In the genomic region with DNA sequence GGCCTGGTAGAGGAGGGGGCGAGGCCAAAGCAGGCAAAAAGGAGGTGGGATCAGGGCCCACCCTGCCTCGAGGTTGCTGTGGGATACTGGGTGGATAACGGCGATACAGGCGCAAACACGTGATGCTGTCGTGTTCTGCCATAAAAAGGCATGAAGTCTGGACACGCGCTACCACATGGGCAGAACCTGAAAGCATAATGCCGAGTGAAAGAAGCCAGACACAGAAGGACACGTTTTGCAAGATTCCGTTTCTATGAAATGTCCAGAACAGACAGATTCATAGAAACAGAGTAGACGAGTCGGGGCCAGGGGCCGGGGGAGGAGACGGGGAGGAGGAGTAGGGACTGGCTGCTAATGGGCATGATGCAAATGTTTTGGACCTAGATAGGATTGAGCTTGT, we compare ENCODE assay signal across 22 cellular contexts. TPM values are rescaled to one million over a fixed set of nuclear protein-coding genes. Genes with fewer than 3 reads are reported as not detected.
DNase-seq lines count a peak whose midpoint lies in the region; ATAC-seq and TF ChIP-seq lines count a peak whose summit lies in the region.
"Had no signal": no experiment of that assay in that cellular context is flagged by ENCODE, and none has a peak within 500 bp of the region (broad histone marks: within the 10 kb centered on the region; RNA-seq: fewer than 3 reads in every experiment).

No MANE protein-coding gene starts in this region.

- no peak overlapping the region for H3K4me3 ChIP-seq in fibroblast of pulmonary artery (replicated peaks; ENCODE audit: low read depth, low read length)
- H3K4me3 ChIP-seq: GM23248, HAP-1 had no signal

- DNase-seq in natural killer cell treated with Interleukin-12 subunit alpha and Interleukin-12 subunit beta and Interleukin-15 and Interleukin-18, amount 100 ng/mL, for 72 hours (ENCODE audit: low spot score), result peak; percentile 18
- DNase-seq in natural killer cell (no peak), fibroblast of pulmonary artery (ENCODE audit: low read depth) (peak; percentile 27), mucosa of gallbladder (ENCODE audit: low spot score) (peak; percentile 40), midbrain (lab: John Stamatoyannopoulos, UW) (no peak), NCI-H446 treated with DMSO at 0.1 percent for 48 hours (lab: John Stamatoyannopoulos, UW) (no peak), endothelial cell (ENCODE audit: low spot score) (no peak)
- DNase-seq: CD4-positive, alpha-beta T cell; COR-L47; DMS79 treated with DMSO at 0.1 percent for 48 hours; GM23248; KG1; NCI-H1092 treated with DMSO at 0.1 percent for 48 hours; NCI-H146; NCI-H2029; NCI-H2227 treated with DMSO at 0.1 percent for 48 hours; NCI-H510A treated with DMSO at 0.1 percent for 48 hours; NCI-H748 treated with DMSO at 0.1 percent for 48 hours; NK-92 treated with Interleukin-12 subunit alpha and Interleukin-12 subunit beta, amount 100 ng/mL, for 24 hours had no signal

- no peak for TF ChIP-seq CTCF in natural killer cell (IDR thresholded peaks at IDR 0.05)
- no peak for TF ChIP-seq CTCF in fibroblast of pulmonary artery (IDR thresholded peaks at IDR 0.05; ENCODE audit: low read length, missing control alignments)
- TF ChIP-seq CTCF in endothelial cell (IDR thresholded peaks at IDR 0.05; ENCODE audit: unreplicated experiment), result no peak

- ATAC-seq in natural killer cell treated with Interleukin-12 subunit alpha and Interleukin-12 subunit beta and Interleukin-15 and Interleukin-18, amount 100 ng/mL, for 72 hours, result no peak
- no peak for ATAC-seq in natural killer cell
- ATAC-seq in GM21723 (IDR thresholded peaks at IDR 0.05; ENCODE audit: unreplicated experiment), result no peak
- ATAC-seq: HepG2 had no signal

- peaks cover 0 to 8% of the 10 kb centered on the region in 2 donors for H3K4me1 Mint-ChIP-seq in natural killer cell treated with Interleukin-12 subunit alpha and Interleukin-12 subunit beta and Interleukin-15 and Interleukin-18, amount 100 ng/mL, for 72 hours (ENCODE audit: low read depth in 2 of 2)
- H3K4me1 Mint-ChIP-seq in natural killer cell, result peaks cover 0 to 4% of the 10 kb centered on the region in 2 donors
- peaks cover 5% of the 10 kb centered on the region for H3K4me1 Mint-ChIP-seq in endothelial cell (ENCODE audit: unreplicated experiment)

- H3K9me3 Mint-ChIP-seq in natural killer cell treated with Interleukin-12 subunit alpha and Interleukin-12 subunit beta and Interleukin-15 and Interleukin-18, amount 100 ng/mL, for 72 hours, result peaks cover 7% of the 10 kb centered on the region
- no peaks in the 10 kb centered on the region for H3K9me3 Mint-ChIP-seq in natural killer cell
- H3K9me3 Mint-ChIP-seq in endothelial cell (ENCODE audit: unreplicated experiment), result no peaks in the 10 kb centered on the region
- H3K9me3 Mint-ChIP-seq: CD4-positive, alpha-beta T cell had no signal

- peaks cover 7% of the 10 kb centered on the region for H3K36me3 Mint-ChIP-seq in natural killer cell treated with Interleukin-12 subunit alpha and Interleukin-12 subunit beta and Interleukin-15 and Interleukin-18, amount 100 ng/mL, for 72 hours
- no peaks in the 10 kb centered on the region for H3K36me3 Mint-ChIP-seq in natural killer cell
- no peaks in the 10 kb centered on the region for H3K36me3 Mint-ChIP-seq in endothelial cell (ENCODE audit: low read depth, unreplicated experiment)

- intact Hi-C loops in natural killer cell (cut with micrococcal nuclease), result no loop called here

- no peak overlapping the region for H3K27ac Mint-ChIP-seq in natural killer cell treated with Interleukin-12 subunit alpha and Interleukin-12 subunit beta and Interleukin-15 and Interleukin-18, amount 100 ng/mL, for 72 hours
- H3K27ac Mint-ChIP-seq in natural killer cell (no peak overlapping the region), endothelial cell (ENCODE audit: unreplicated experiment) (no peak overlapping the region)
- H3K27ac Mint-ChIP-seq: CD4-positive, alpha-beta T cell had no signal

- H3K4me3 Mint-ChIP-seq in natural killer cell treated with Interleukin-12 subunit alpha and Interleukin-12 subunit beta and Interleukin-15 and Interleukin-18, amount 100 ng/mL, for 72 hours, result no peak overlapping the region
- no peak overlapping the region for H3K4me3 Mint-ChIP-seq in natural killer cell
- H3K4me3 Mint-ChIP-seq in endothelial cell (ENCODE audit: unreplicated experiment), result no peak overlapping the region
- H3K4me3 Mint-ChIP-seq: CD4-positive, alpha-beta T cell had no signal

- H3K27me3 Mint-ChIP-seq in natural killer cell treated with Interleukin-12 subunit alpha and Interleukin-12 subunit beta and Interleukin-15 and Interleukin-18, amount 100 ng/mL, for 72 hours, result no peaks in the 10 kb centered on the region
- H3K27me3 Mint-ChIP-seq in natural killer cell (ENCODE audit: low read depth in 2 of 2), result peaks cover 0 to 5% of the 10 kb centered on the region in 2 donors
- H3K27me3 Mint-ChIP-seq in endothelial cell (ENCODE audit: unreplicated experiment), result peaks cover 11% of the 10 kb centered on the region

RNA-seq across cellular contexts. Expression of a gene that starts 43.5 kb away (rescaled TPM):
- total RNA-seq in natural killer cell treated with Interleukin-12 subunit alpha and Interleukin-12 subunit beta and Interleukin-15 and Interleukin-18, amount 100 ng/mL, for 72 hours, result 10 to 100 TPM; 28.5 to 43.9 TPM
- total RNA-seq in natural killer cell (10 to 100 TPM; 37.9 to 64.9 (median 45.2) TPM), mucosa of gallbladder (56.4 TPM), endothelial cell (ENCODE audit: unreplicated experiment) (46.5 TPM)

RNA-seq across cellular contexts. Expression of a gene that starts 59.8 kb away (rescaled TPM):
- 1 to 10 TPM; 3.3 to 3.6 TPM for total RNA-seq in natural killer cell treated with Interleukin-12 subunit alpha and Interleukin-12 subunit beta and Interleukin-15 and Interleukin-18, amount 100 ng/mL, for 72 hours
- total RNA-seq in natural killer cell (10 to 100 TPM in 2 of 3 donors, 1 to 10 TPM in 1; 7.9 to 17.7 (median 12.1) TPM), mucosa of gallbladder (15.5 TPM), endothelial cell (ENCODE audit: unreplicated experiment) (5.5 TPM)

Comparison
In these comparisons a context has a peak if more than half of its experiments do, and no peak if none do; other contexts are left out.
1. DNase-seq: peak in natural killer cell treated with Interleukin-12 subunit alpha and Interleukin-12 subunit beta and Interleukin-15 and Interleukin-18, amount 100 ng/mL, for 72 hours (single experiment), fibroblast of pulmonary artery (single experiment) and mucosa of gallbladder (single experiment); none in natural killer cell (single experiment), midbrain (single experiment), NCI-H446 treated with DMSO at 0.1 percent for 48 hours (single experiment) and endothelial cell (single experiment).